ENCODE assay signal across 17 cellular contexts in genomic region chr3:150096700-150097587, GRCh38.
A peak's percentile ranks its signal among the peaks of the same experiment; 100 is the strongest.
DNase-seq lines count a peak whose midpoint lies in the region; ATAC-seq and TF ChIP-seq lines count a peak whose summit lies in the region.
"Had no signal": no experiment of that assay in that cellular context is flagged by ENCODE, and none has a peak within 500 bp of the region (broad histone marks: within the 10 kb centered on the region; RNA-seq: fewer than 3 reads in every experiment).

No MANE protein-coding gene starts in this region.

- H3K4me1 Mint-ChIP-seq in neural crest cell, result peaks cover 7% of the 10 kb centered on the region
- H3K4me1 Mint-ChIP-seq: immature natural killer cell, mesothelial cell of epicardium had no signal

- peaks cover 14% of the 10 kb centered on the region for H3K9me3 Mint-ChIP-seq in neural crest cell
- H3K9me3 Mint-ChIP-seq: immature natural killer cell had no signal

- peak; percentile 32 for ATAC-seq in GM19351 (IDR thresholded peaks at IDR 0.05; ENCODE audit: unreplicated experiment)
- peak; percentile 10 for ATAC-seq in HG02884 (IDR thresholded peaks at IDR 0.05; ENCODE audit: unreplicated experiment)
- ATAC-seq in GM21360 (IDR thresholded peaks at IDR 0.05; ENCODE audit: unreplicated experiment), result no peak

- no peaks in the 10 kb centered on the region for H3K4me1 ChIP-seq in suprapubic skin
- H3K4me1 ChIP-seq: BLaER1 had no signal

- TF ChIP-seq EP300 in suprapubic skin (IDR thresholded peaks at IDR 0.05), result no peak

- TF ChIP-seq POLR2A in suprapubic skin (IDR thresholded peaks at IDR 0.05), result no peak

- TF ChIP-seq CTCF in neural crest cell (conservative IDR thresholded peaks at IDR 0.05), result no peak
- no peak for TF ChIP-seq CTCF in suprapubic skin (IDR thresholded peaks at IDR 0.05)

- H3K36me3 Mint-ChIP-seq in neural crest cell (ENCODE audit: low read depth), result peaks cover 2% of the 10 kb centered on the region
- H3K36me3 Mint-ChIP-seq: immature natural killer cell had no signal

- H3K36me3 ChIP-seq in suprapubic skin, result no peaks in the 10 kb centered on the region
- H3K36me3 ChIP-seq: BLaER1 had no signal

- DNase-seq in astrocyte of the hippocampus (ENCODE audit: low read depth, low spot score) (peak; percentile 28), neural crest cell (ENCODE audit: low read depth, low spot score) (no peak), suprapubic skin (ENCODE audit: low spot score in 2 of 2) (no peak), NCI-H1417 (lab: John Stamatoyannopoulos, UW) (no peak), 8988T (no peak)
- DNase-seq: activated CD4-positive, alpha-beta T cell treated with anti-CD3 and anti-CD28 coated beads for 48 hours; activated gamma-delta T cell; immature natural killer cell; NCI-H2029 treated with DMSO at 0.1 percent for 48 hours; NCI-H774; small intestine had no signal

- WGBS in suprapubic skin, result 41% methylated on average over 3 of the region's 3 CpGs

- no peaks in the 10 kb centered on the region for H3K27me3 Mint-ChIP-seq in neural crest cell (ENCODE audit: low read depth)
- H3K27me3 Mint-ChIP-seq: dendritic cell treated with granulocyte-macrophage colony-stimulating factor and Interleukin-4, amounts not matched to agents 40 ng/mL and 50 ng/mL, for 4 days had no signal

- H3K4me3 ChIP-seq in suprapubic skin, result no peak overlapping the region
- H3K4me3 ChIP-seq: BLaER1 had no signal

- no peaks in the 10 kb centered on the region for H3K27me3 ChIP-seq in suprapubic skin
- H3K27me3 ChIP-seq: BLaER1 had no signal

- H3K27ac Mint-ChIP-seq in neural crest cell (ENCODE audit: unreplicated experiment), result peak overlapping the region; percentile 76
- H3K27ac Mint-ChIP-seq: dendritic cell treated with granulocyte-macrophage colony-stimulating factor and Interleukin-4, amounts not matched to agents 40 ng/mL and 50 ng/mL, for 4 days; immature natural killer cell; mesothelial cell of epicardium had no signal

- no peak overlapping the region for H3K4me3 Mint-ChIP-seq in neural crest cell
- H3K4me3 Mint-ChIP-seq: dendritic cell treated with granulocyte-macrophage colony-stimulating factor and Interleukin-4, amounts not matched to agents 40 ng/mL and 50 ng/mL, for 4 days; immature natural killer cell; mesothelial cell of epicardium had no signal

- no peak overlapping the region for H3K27ac ChIP-seq in suprapubic skin
- H3K27ac ChIP-seq: BLaER1 had no signal

- H3K9me3 ChIP-seq in suprapubic skin, result peaks cover 6% of the 10 kb centered on the region
